12 cellular contexts compared by ENCODE assay signal in the genomic region with DNA sequence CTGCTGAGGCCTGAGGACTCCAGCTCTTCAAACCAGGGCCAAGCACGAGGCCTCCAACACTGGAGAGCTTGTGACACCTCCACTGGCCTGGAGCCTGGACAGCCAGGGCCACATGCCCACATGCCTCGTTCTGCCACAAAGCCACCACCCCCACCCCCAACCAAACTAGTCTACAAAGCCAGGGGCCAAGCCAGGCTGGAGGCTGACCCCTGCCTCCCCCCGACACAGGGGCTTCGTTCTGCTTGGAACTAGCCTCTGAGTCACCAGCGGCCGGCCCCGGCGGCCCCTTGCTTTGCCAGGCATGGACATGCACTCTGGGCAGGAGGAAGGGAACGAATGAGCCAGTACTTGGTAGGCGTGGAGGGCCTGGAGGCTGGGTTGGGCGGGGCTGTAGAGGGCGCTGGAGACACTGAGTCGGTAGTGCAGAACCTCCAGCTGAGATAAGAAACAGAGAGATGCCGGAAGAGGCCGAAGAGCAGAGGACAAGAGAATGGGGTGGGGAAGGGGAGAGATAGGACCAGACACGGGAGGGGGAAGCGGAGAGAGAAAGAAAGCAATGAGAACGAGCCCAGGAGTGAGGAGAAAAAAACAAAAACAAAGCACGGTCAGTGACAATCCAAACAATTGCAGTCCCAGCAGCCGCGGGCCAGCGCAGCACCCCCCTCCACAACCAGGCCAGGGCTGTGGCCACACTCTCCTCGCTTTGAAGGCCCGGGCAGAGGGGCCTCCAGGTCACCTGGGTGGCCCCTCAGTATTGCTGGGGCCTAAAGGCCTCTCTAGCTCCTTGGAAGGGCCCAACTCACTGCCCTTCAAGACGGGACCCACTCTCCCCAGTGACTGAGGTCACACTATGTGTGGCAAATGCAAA. TPM values are rescaled to one million over a fixed set of nuclear protein-coding genes. Genes with fewer than 3 reads are reported as not detected.
"Had no signal": no experiment of that assay in that cellular context is flagged by ENCODE, and none has a peak within 500 bp of the region (broad histone marks: within the 10 kb centered on the region; RNA-seq: fewer than 3 reads in every experiment).

No MANE protein-coding gene starts in this region.

RNA-seq across cellular contexts. Expression of gene CCDC74B, which starts 16.2 kb away (rescaled TPM):
- total RNA-seq: psoas muscle had no signal

RNA-seq across cellular contexts. Expression of gene POTEF, which starts 32.0 kb away (rescaled TPM):
- total RNA-seq: activated CD4-positive, alpha-beta T cell treated with anti-CD3 and anti-CD28 coated beads, Interleukin-2, amount 10 ng/mL, durations not matched to agents 7 days and 5 days; activated naive CD8-positive, alpha-beta T cell treated with anti-CD3 and anti-CD28 coated beads for 36 hours; activated T-cell treated with anti-CD3 and anti-CD28 coated beads, Interleukin-2, amount 50 U/mL, for 72 hours; fibroblast of lung; gastrocnemius medialis; psoas muscle; sigmoid colon; urinary bladder had no signal
- polyA plus RNA-seq: fibroblast of lung, psoas muscle, sigmoid colon, urinary bladder had no signal

RNA-seq across cellular contexts. Expression of gene TUBA3E, which starts 37.2 kb away (rescaled TPM):
- total RNA-seq: activated CD4-positive, alpha-beta T cell treated with anti-CD3 and anti-CD28 coated beads, Interleukin-2, amount 10 ng/mL, durations not matched to agents 7 days and 5 days; activated naive CD8-positive, alpha-beta T cell treated with anti-CD3 and anti-CD28 coated beads for 36 hours; activated T-cell treated with anti-CD3 and anti-CD28 coated beads, Interleukin-2, amount 50 U/mL, for 72 hours; fibroblast of lung; gastrocnemius medialis; lung microvascular endothelial cell; osteocyte; psoas muscle; sigmoid colon; SJCRH30; urinary bladder had no signal
- polyA plus RNA-seq: fibroblast of lung, neural cell, urinary bladder had no signal
